ENCODE assay signal across 17 cellular contexts in genomic region chr9:36293918-36294317, GRCh38.
"Had no signal": no experiment of that assay in that cellular context is flagged by ENCODE, and none has a peak within 500 bp of the region (broad histone marks: within the 10 kb centered on the region; RNA-seq: fewer than 3 reads in every experiment).

No MANE protein-coding gene starts in this region.

- H3K27ac ChIP-seq: RWPE1 had no signal

- H3K9me3 ChIP-seq: SK-N-SH had no signal

- H3K4me2 ChIP-seq: SK-N-SH had no signal

- DNase-seq: KBM-7, MV-4-11, NCI-H1048, NCI-H1105 treated with DMSO at 0.1 percent for 48 hours, NCI-H1417 treated with DMSO at 0.1 percent for 48 hours, NCI-H146, NCI-H1694 treated with DMSO at 0.1 percent for 48 hours, NCI-H1930, NCI-H2081, NCI-H2107, NCI-H2227 treated with DMSO at 0.1 percent for 48 hours, NCI-H524, NCI-H69, NCI-H774, SHP77, SK-N-SH had no signal

- H3K9ac ChIP-seq: SK-N-SH had no signal
